Comparison of ENCODE assay signal across 10 cellular contexts in the genomic region with DNA sequence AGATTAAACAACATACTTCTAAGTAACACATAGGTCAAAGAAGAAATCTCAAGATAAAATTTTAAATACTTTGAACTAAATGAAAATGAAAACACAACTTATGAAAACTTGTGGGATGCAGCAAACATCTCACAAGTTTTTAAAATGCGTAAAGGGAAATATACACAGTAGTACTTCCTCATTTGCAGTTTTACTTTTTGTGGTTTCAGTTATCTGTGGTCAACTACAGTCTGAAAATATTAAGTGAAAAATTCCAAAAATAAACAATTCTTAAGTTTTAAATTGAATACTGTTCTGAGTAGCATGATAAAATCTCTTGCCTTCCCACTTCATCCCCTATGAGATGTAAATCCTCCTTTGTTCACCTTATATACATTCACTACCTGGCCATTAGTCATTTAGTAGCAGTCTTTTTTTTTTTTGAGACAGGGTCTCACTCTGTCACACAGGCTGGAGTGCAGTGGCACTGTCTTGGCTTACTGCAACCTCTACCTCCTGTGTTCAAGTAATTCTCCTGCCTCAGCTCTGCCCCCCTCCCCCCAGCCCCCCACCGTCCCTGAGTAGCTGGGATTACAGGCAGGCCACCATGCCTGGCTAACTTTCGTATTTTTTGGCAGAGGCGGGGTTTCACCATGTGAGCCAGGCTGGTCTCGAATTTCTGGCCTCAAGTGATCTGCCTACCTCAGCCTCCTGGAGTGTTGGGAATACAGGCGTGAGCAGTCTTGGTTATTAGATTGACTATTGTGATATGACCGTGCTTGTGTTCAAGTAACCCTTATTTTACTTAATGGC.
DNase-seq lines count a peak whose midpoint lies in the region; ATAC-seq, FAIRE-seq and TF ChIP-seq lines count a peak whose summit lies in the region.
"Had no signal": no experiment of that assay in that cellular context is flagged by ENCODE, and none has a peak within 500 bp of the region (broad histone marks: within the 10 kb centered on the region; RNA-seq: fewer than 3 reads in every experiment).

No MANE protein-coding gene starts in this region.

- FAIRE-seq in frontal cortex (lab: Jason Lieb, UNC): no peak

- H3K9me3 Mint-ChIP-seq in WTC11: peaks cover 69% of the 10 kb centered on the region

- peak overlapping the region; percentile 31; the same call in 1 of the 2 replicates for H3K4me3 Mint-ChIP-seq in WTC11

- no peak for TF ChIP-seq CTCF in WTC11 (IDR thresholded peaks at IDR 0.05)

- ATAC-seq in GM18498 (IDR thresholded peaks at IDR 0.05; ENCODE audit: unreplicated experiment) (peak; percentile 98), GM21367 (IDR thresholded peaks at IDR 0.05; ENCODE audit: unreplicated experiment) (peak; percentile 93), HG03139 (IDR thresholded peaks at IDR 0.05; ENCODE audit: unreplicated experiment) (peak; percentile 94), WTC11 (peak; percentile 92), SK-N-SH treated with all-trans-retinoic acid at 6 μM for 48 hours (no peak)

- H3K27me3 Mint-ChIP-seq in WTC11 (ENCODE audit: low read depth): no peaks in the 10 kb centered on the region

- POLR2A ChIA-PET in WTC11 (lab: Charles Lee): no interaction called here

- CTCF ChIA-PET in WTC11 (lab: Charles Lee): no interaction called here

- DNase-seq in WTC11 (ENCODE audit: low spot score): peak; percentile 23
- DNase-seq in SHP77 treated with DMSO at 0.1 percent for 48 hours (lab: John Stamatoyannopoulos, UW): no peak
- no peak for DNase-seq in COLO829 (ENCODE audit: low spot score)
- no peak for DNase-seq in frontal cortex (ENCODE audit: low spot score in 2 of 2)
- DNase-seq: DMS79, Karpas-422 had no signal

- H3K4me1 Mint-ChIP-seq in WTC11: peaks cover 3% of the 10 kb centered on the region; the same call in 1 of the 2 replicates

- 0 out of 2 replicates have a peak overlapping the region, but pooled peaks have one; percentile 14 for H3K27ac Mint-ChIP-seq in WTC11

- H3K36me3 Mint-ChIP-seq in WTC11: peaks cover 33% of the 10 kb centered on the region

TF ChIP-seq in WTC11, 78 proteins besides CTCF, POLR2A, EP300 and RAD21 (continues in another document):
- TF ChIP-seq, protein P1, sequence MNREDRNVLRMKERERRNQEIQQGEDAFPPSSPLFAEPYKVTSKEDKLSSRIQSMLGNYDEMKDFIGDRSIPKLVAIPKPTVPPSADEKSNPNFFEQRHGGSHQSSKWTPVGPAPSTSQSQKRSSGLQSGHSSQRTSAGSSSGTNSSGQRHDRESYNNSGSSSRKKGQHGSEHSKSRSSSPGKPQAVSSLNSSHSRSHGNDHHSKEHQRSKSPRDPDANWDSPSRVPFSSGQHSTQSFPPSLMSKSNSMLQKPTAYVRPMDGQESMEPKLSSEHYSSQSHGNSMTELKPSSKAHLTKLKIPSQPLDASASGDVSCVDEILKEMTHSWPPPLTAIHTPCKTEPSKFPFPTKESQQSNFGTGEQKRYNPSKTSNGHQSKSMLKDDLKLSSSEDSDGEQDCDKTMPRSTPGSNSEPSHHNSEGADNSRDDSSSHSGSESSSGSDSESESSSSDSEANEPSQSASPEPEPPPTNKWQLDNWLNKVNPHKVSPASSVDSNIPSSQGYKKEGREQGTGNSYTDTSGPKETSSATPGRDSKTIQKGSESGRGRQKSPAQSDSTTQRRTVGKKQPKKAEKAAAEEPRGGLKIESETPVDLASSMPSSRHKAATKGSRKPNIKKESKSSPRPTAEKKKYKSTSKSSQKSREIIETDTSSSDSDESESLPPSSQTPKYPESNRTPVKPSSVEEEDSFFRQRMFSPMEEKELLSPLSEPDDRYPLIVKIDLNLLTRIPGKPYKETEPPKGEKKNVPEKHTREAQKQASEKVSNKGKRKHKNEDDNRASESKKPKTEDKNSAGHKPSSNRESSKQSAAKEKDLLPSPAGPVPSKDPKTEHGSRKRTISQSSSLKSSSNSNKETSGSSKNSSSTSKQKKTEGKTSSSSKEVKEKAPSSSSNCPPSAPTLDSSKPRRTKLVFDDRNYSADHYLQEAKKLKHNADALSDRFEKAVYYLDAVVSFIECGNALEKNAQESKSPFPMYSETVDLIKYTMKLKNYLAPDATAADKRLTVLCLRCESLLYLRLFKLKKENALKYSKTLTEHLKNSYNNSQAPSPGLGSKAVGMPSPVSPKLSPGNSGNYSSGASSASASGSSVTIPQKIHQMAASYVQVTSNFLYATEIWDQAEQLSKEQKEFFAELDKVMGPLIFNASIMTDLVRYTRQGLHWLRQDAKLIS (CRISPR knock-in tag; IDR thresholded peaks at IDR 0.05; ENCODE audit: borderline replicate concordance): no peak
- TF ChIP-seq, protein P2, sequence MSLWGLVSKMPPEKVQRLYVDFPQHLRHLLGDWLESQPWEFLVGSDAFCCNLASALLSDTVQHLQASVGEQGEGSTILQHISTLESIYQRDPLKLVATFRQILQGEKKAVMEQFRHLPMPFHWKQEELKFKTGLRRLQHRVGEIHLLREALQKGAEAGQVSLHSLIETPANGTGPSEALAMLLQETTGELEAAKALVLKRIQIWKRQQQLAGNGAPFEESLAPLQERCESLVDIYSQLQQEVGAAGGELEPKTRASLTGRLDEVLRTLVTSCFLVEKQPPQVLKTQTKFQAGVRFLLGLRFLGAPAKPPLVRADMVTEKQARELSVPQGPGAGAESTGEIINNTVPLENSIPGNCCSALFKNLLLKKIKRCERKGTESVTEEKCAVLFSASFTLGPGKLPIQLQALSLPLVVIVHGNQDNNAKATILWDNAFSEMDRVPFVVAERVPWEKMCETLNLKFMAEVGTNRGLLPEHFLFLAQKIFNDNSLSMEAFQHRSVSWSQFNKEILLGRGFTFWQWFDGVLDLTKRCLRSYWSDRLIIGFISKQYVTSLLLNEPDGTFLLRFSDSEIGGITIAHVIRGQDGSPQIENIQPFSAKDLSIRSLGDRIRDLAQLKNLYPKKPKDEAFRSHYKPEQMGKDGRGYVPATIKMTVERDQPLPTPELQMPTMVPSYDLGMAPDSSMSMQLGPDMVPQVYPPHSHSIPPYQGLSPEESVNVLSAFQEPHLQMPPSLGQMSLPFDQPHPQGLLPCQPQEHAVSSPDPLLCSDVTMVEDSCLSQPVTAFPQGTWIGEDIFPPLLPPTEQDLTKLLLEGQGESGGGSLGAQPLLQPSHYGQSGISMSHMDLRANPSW (CRISPR knock-in tag; conservative IDR thresholded peaks at IDR 0.05; ENCODE audit: low read depth): no peak
- TF ChIP-seq SMAD3 (CRISPR knock-in tag; IDR thresholded peaks at IDR 0.05; ENCODE audit: borderline replicate concordance) (no peak), KAT7 (CRISPR knock-in tag; IDR thresholded peaks at IDR 0.05; ENCODE audit: borderline replicate concordance) (no peak)

TF ChIP-seq in SK-N-SH treated with all-trans-retinoic acid at 6 μM for 48 hours, 23 proteins besides CTCF, POLR2A, EP300 and RAD21 (continues in another document):
- TF ChIP-seq ZNF565 (CRISPR knock-in tag; conservative IDR thresholded peaks at IDR 0.05; ENCODE audit: low read depth) (no peak), OSR1 (CRISPR knock-in tag; IDR thresholded peaks at IDR 0.05) (no peak), BACH2 (CRISPR knock-in tag; IDR thresholded peaks at IDR 0.05; ENCODE audit: borderline replicate concordance) (no peak), ZNF70 (CRISPR knock-in tag; IDR thresholded peaks at IDR 0.05) (no peak), ZNF8 (CRISPR knock-in tag; IDR thresholded peaks at IDR 0.05) (no peak), ZC3H10 (CRISPR knock-in tag; IDR thresholded peaks at IDR 0.05) (no peak), ZFP30 (CRISPR knock-in tag; IDR thresholded peaks at IDR 0.05) (no peak)
- TF ChIP-seq, protein P3, sequence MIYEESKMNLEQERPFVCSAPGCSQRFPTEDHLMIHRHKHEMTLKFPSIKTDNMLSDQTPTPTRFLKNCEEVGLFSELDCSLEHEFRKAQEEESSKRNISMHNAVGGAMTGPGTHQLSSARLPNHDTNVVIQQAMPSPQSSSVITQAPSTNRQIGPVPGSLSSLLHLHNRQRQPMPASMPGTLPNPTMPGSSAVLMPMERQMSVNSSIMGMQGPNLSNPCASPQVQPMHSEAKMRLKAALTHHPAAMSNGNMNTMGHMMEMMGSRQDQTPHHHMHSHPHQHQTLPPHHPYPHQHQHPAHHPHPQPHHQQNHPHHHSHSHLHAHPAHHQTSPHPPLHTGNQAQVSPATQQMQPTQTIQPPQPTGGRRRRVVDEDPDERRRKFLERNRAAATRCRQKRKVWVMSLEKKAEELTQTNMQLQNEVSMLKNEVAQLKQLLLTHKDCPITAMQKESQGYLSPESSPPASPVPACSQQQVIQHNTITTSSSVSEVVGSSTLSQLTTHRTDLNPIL (CRISPR knock-in tag; IDR thresholded peaks at IDR 0.05; ENCODE audit: low read depth): no peak
- TF ChIP-seq, protein P4, sequence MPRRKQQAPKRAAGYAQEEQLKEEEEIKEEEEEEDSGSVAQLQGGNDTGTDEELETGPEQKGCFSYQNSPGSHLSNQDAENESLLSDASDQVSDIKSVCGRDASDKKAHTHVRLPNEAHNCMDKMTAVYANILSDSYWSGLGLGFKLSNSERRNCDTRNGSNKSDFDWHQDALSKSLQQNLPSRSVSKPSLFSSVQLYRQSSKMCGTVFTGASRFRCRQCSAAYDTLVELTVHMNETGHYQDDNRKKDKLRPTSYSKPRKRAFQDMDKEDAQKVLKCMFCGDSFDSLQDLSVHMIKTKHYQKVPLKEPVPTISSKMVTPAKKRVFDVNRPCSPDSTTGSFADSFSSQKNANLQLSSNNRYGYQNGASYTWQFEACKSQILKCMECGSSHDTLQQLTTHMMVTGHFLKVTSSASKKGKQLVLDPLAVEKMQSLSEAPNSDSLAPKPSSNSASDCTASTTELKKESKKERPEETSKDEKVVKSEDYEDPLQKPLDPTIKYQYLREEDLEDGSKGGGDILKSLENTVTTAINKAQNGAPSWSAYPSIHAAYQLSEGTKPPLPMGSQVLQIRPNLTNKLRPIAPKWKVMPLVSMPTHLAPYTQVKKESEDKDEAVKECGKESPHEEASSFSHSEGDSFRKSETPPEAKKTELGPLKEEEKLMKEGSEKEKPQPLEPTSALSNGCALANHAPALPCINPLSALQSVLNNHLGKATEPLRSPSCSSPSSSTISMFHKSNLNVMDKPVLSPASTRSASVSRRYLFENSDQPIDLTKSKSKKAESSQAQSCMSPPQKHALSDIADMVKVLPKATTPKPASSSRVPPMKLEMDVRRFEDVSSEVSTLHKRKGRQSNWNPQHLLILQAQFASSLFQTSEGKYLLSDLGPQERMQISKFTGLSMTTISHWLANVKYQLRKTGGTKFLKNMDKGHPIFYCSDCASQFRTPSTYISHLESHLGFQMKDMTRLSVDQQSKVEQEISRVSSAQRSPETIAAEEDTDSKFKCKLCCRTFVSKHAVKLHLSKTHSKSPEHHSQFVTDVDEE (CRISPR knock-in tag; IDR thresholded peaks at IDR 0.05): no peak
